Comparison of ENCODE assay signal across 27 cellular contexts in the genomic region with DNA sequence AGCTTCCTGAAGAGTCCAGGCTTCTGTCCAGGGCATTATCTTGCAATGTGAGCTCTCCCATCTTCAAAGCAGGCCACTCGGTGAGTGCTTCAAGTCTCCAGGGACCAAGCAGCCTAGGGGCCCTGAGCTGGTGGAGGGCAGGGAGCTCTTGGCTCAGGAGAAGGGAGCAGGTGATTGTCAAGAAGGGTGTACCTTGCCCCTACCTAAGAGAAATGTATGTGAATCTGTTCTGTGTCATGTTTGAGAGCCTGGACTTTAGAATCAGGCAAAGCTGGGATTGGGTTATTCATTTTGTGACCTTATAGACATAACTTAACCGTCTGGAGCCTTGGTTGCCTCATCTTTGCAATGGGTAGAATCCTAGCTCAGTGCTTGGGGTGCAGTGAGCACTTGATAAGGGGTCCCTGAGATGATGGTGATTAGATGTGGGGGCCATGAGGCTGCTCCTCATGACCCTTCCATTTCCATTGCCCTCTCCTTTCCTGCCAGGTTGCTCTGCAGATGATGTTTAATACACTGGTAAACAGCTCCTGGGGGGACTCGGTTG. TPM values are rescaled to one million over a fixed set of nuclear protein-coding genes. Genes with fewer than 3 reads are reported as not detected.
DNase-seq lines count a peak whose midpoint lies in the region; ATAC-seq and TF ChIP-seq lines count a peak whose summit lies in the region.
"Had no signal": no experiment of that assay in that cellular context is flagged by ENCODE, and none has a peak within 500 bp of the region (broad histone marks: within the 10 kb centered on the region; RNA-seq: fewer than 3 reads in every experiment).

No MANE protein-coding gene starts in this region.

- BruUV-seq in PC-9 (replicated peaks; lab: Mats Ljungman, UMichigan), result no TSS peak

- ATAC-seq in T-cell (replicated peaks in 1 of 4), result no peak
- ATAC-seq in naive thymus-derived CD8-positive, alpha-beta T cell, result no peak
- ATAC-seq: esophagus mucosa, foreskin keratinocyte had no signal

- DNase-seq in activated CD4-positive, alpha-beta memory T cell treated with anti-CD3 and anti-CD28 coated beads for 36 hours, result no peak
- DNase-seq in activated CD4-positive, alpha-beta memory T cell treated with anti-CD3 and anti-CD28 coated beads, Interleukin-2, amount 10 ng/mL, durations not matched to agents 7 days and 5 days, result no peak
- DNase-seq in T-cell, result no peak
- no peak for DNase-seq in naive thymus-derived CD8-positive, alpha-beta T cell
- DNase-seq in PC-9, result no peak
- no peak for DNase-seq in ACHN
- DNase-seq: activated effector memory CD4-positive, alpha-beta T cell treated with Interleukin-2 at 50 U/mL for 16 hours; Calu3; DND-41; foreskin keratinocyte; GM23248; IMR-90; mesenchymal stem cell; NCI-H1092 treated with DMSO at 0.1 percent for 48 hours; NCI-H2029; NCI-H2227 treated with DMSO at 0.1 percent for 48 hours; NCI-H774; occipital lobe; stimulated activated CD4-positive, alpha-beta T cell treated with anti-CD3 and anti-CD28 coated beads, Interleukin-2, amount 100 ng/mL, for 24 hours had no signal

- H3K27ac Mint-ChIP-seq in activated CD4-positive, alpha-beta memory T cell treated with anti-CD3 and anti-CD28 coated beads for 36 hours, result peak overlapping the region; percentile 49
- no peak overlapping the region for H3K27ac Mint-ChIP-seq in activated CD4-positive, alpha-beta memory T cell treated with anti-CD3 and anti-CD28 coated beads, Interleukin-2, amount 10 ng/mL, durations not matched to agents 7 days and 5 days
- H3K27ac Mint-ChIP-seq in T-cell, result peak overlapping the region; percentile 59 to 71
- H3K27ac Mint-ChIP-seq in naive thymus-derived CD8-positive, alpha-beta T cell, result peak overlapping the region; percentile 38 to 85 (median 60)
- H3K27ac Mint-ChIP-seq: T-helper 1 cell treated with Interleukin-12 subunit alpha and Interleukin-12 subunit beta and Interleukin-4 antibody, amounts not matched to agents 30 μg/mL and 1 μg/mL, for 36 hours had no signal

- H3K36me3 ChIP-seq in PC-9 (ENCODE audit: low read depth), result no peaks in the 10 kb centered on the region

- peaks cover 55% of the 10 kb centered on the region for H3K36me3 Mint-ChIP-seq in activated CD4-positive, alpha-beta memory T cell treated with anti-CD3 and anti-CD28 coated beads for 36 hours
- H3K36me3 Mint-ChIP-seq in activated CD4-positive, alpha-beta memory T cell treated with anti-CD3 and anti-CD28 coated beads, Interleukin-2, amount 10 ng/mL, durations not matched to agents 7 days and 5 days (ENCODE audit: low read depth), result peaks cover 69% of the 10 kb centered on the region
- H3K36me3 Mint-ChIP-seq in T-cell, result peaks cover 54% of the 10 kb centered on the region
- H3K36me3 Mint-ChIP-seq in naive thymus-derived CD8-positive, alpha-beta T cell, result peaks cover 0 to 98% (median 24%) of the 10 kb centered on the region in 3 donors

- CTCF ChIA-PET in activated CD4-positive, alpha-beta memory T cell treated with anti-CD3 and anti-CD28 coated beads for 36 hours (lab: Charles Lee), result interaction anchor here (0.6 to 4.2 kb wide), 6 partner anchors 61 to 105 kb away, joined by 3 to 11 read pairs (median 6); a partner anchor contains a TSS
- CTCF ChIA-PET in activated CD4-positive, alpha-beta memory T cell treated with anti-CD3 and anti-CD28 coated beads, Interleukin-2, amount 10 ng/mL, durations not matched to agents 7 days and 5 days (lab: Charles Lee), result interaction anchor here (0.6 to 1.9 kb wide), 6 partner anchors 8 to 105 kb away, joined by 3 to 8 read pairs (median 3); a partner anchor contains a TSS
- CTCF ChIA-PET in T-cell (lab: Charles Lee), result interaction anchor here (0.6 to 1.1 kb wide), 2 partner anchors 14 to 1935 kb away, joined by 3 to 4 read pairs; no protein-coding TSS in a partner anchor
- CTCF ChIA-PET in PC-9 (lab: Charles Lee), result interaction anchor here (0.5 kb wide), 1 partner anchor 899 kb away, joined by 10 read pairs; no protein-coding TSS in a partner anchor

- POLR2A ChIA-PET in activated CD4-positive, alpha-beta memory T cell treated with anti-CD3 and anti-CD28 coated beads for 36 hours (lab: Charles Lee), result no interaction called here
- POLR2A ChIA-PET in activated CD4-positive, alpha-beta memory T cell treated with anti-CD3 and anti-CD28 coated beads, Interleukin-2, amount 10 ng/mL, durations not matched to agents 7 days and 5 days (lab: Charles Lee), result interaction anchor here (0.6 to 7.6 kb wide), 13 partner anchors 8 to 100 kb away, joined by 3 to 78 read pairs (median 5); a partner anchor contains a TSS
- POLR2A ChIA-PET in T-cell (lab: Charles Lee), result no interaction called here
- POLR2A ChIA-PET in naive thymus-derived CD8-positive, alpha-beta T cell (lab: Charles Lee), result interaction anchor here (1.6 kb wide), 1 partner anchor 12 kb away, joined by 6 read pairs; no protein-coding TSS in a partner anchor
- POLR2A ChIA-PET in PC-9 (lab: Charles Lee; ENCODE audit: unreplicated experiment), result interaction anchor here (0.5 kb wide), 1 partner anchor 64 kb away, joined by 4 read pairs; no protein-coding TSS in a partner anchor

- peaks cover 2% of the 10 kb centered on the region for H3K4me1 Mint-ChIP-seq in activated CD4-positive, alpha-beta memory T cell treated with anti-CD3 and anti-CD28 coated beads for 36 hours (ENCODE audit: low read depth)
- H3K4me1 Mint-ChIP-seq in activated CD4-positive, alpha-beta memory T cell treated with anti-CD3 and anti-CD28 coated beads, Interleukin-2, amount 10 ng/mL, durations not matched to agents 7 days and 5 days, result peaks cover 11% of the 10 kb centered on the region
- peaks cover 4 to 10% (median 6%) of the 10 kb centered on the region in 3 donors for H3K4me1 Mint-ChIP-seq in T-cell
- H3K4me1 Mint-ChIP-seq in naive thymus-derived CD8-positive, alpha-beta T cell, result peaks cover 0 to 9% (median 6%) of the 10 kb centered on the region in 4 donors

- TF ChIP-seq CTCF in PC-9 (conservative IDR thresholded peaks at IDR 0.05), result no peak

- H3K27ac ChIP-seq in PC-9, result no peak overlapping the region
- H3K27ac ChIP-seq: coronary artery, foreskin keratinocyte, GM23248, RWPE1 had no signal

- intact Hi-C loops in activated CD4-positive, alpha-beta memory T cell treated with anti-CD3 and anti-CD28 coated beads for 36 hours (cut with micrococcal nuclease), result no loop called here
- intact Hi-C loops in PC-9 (cut with micrococcal nuclease; ENCODE audit: unreplicated experiment), result no loop called here

- H3K27me3 Mint-ChIP-seq in activated CD4-positive, alpha-beta memory T cell treated with anti-CD3 and anti-CD28 coated beads for 36 hours, result no peaks in the 10 kb centered on the region
- H3K27me3 Mint-ChIP-seq in activated CD4-positive, alpha-beta memory T cell treated with anti-CD3 and anti-CD28 coated beads, Interleukin-2, amount 10 ng/mL, durations not matched to agents 7 days and 5 days, result no peaks in the 10 kb centered on the region
- H3K27me3 Mint-ChIP-seq in T-cell, result no peaks in the 10 kb centered on the region
- H3K27me3 Mint-ChIP-seq in naive thymus-derived CD8-positive, alpha-beta T cell, result no peaks in the 10 kb centered on the region

- no peaks in the 10 kb centered on the region for H3K4me1 ChIP-seq in PC-9 (replicated peaks; ENCODE audit: insufficient read depth)
- H3K4me1 ChIP-seq: foreskin keratinocyte had no signal

- H3K79me2 ChIP-seq in PC-9 (ENCODE audit: low read depth), result no peaks in the 10 kb centered on the region

- H3K4me3 ChIP-seq in PC-9, result no peak overlapping the region
- H3K4me3 ChIP-seq: coronary artery, GM23248, smooth muscle cell had no signal

- no peaks in the 10 kb centered on the region for H3F3A ChIP-seq in PC-9 (ENCODE audit: insufficient read depth, low read depth)

- no peak overlapping the region for H3K4me2 ChIP-seq in PC-9
- H3K4me2 ChIP-seq: smooth muscle cell had no signal

- H3K9me3 ChIP-seq in PC-9 (ENCODE audit: insufficient read depth, low read depth), result no peaks in the 10 kb centered on the region

- in situ Hi-C loops in ACHN (cut with HindIII; ENCODE audit: low pct_ligation_motif_present, low pct_unique_long_range_greater_than_20kb, low sequenced_read_pairs), result no loop called here

- H4K20me1 ChIP-seq in PC-9 (ENCODE audit: insufficient read depth), result no peaks in the 10 kb centered on the region

- no peaks in the 10 kb centered on the region for H3K27me3 ChIP-seq in PC-9 (ENCODE audit: insufficient read depth, low read depth)

- H2AFZ ChIP-seq in PC-9, result no peak overlapping the region
- H2AFZ ChIP-seq: GM23248 had no signal

- H3K9me2 ChIP-seq in PC-9 (ENCODE audit: insufficient read depth), result no peaks in the 10 kb centered on the region

- H3K9me3 Mint-ChIP-seq in activated CD4-positive, alpha-beta memory T cell treated with anti-CD3 and anti-CD28 coated beads for 36 hours, result no peaks in the 10 kb centered on the region
- H3K9me3 Mint-ChIP-seq in activated CD4-positive, alpha-beta memory T cell treated with anti-CD3 and anti-CD28 coated beads, Interleukin-2, amount 10 ng/mL, durations not matched to agents 7 days and 5 days, result no peaks in the 10 kb centered on the region
- no peaks in the 10 kb centered on the region for H3K9me3 Mint-ChIP-seq in T-cell
- no peaks in the 10 kb centered on the region for H3K9me3 Mint-ChIP-seq in naive thymus-derived CD8-positive, alpha-beta T cell
- H3K9me3 Mint-ChIP-seq: T-helper 1 cell treated with Interleukin-12 subunit alpha and Interleukin-12 subunit beta and Interleukin-4 antibody, amounts not matched to agents 30 μg/mL and 1 μg/mL, for 36 hours had no signal

- no peak overlapping the region for H3K4me3 Mint-ChIP-seq in activated CD4-positive, alpha-beta memory T cell treated with anti-CD3 and anti-CD28 coated beads for 36 hours
- no peak overlapping the region for H3K4me3 Mint-ChIP-seq in activated CD4-positive, alpha-beta memory T cell treated with anti-CD3 and anti-CD28 coated beads, Interleukin-2, amount 10 ng/mL, durations not matched to agents 7 days and 5 days
- no peak overlapping the region for H3K4me3 Mint-ChIP-seq in T-cell
- H3K4me3 Mint-ChIP-seq in naive thymus-derived CD8-positive, alpha-beta T cell, result no peak overlapping the region
- H3K4me3 Mint-ChIP-seq: T-helper 1 cell treated with Interleukin-12 subunit alpha and Interleukin-12 subunit beta and Interleukin-4 antibody, amounts not matched to agents 30 μg/mL and 1 μg/mL, for 36 hours had no signal

RNA-seq across cellular contexts. Expression of a gene that starts 15.9 kb away (rescaled TPM):
- 10 to 100 TPM; 14.2 to 14.3 TPM for total RNA-seq in activated CD4-positive, alpha-beta memory T cell treated with anti-CD3 and anti-CD28 coated beads for 36 hours
- total RNA-seq in activated CD4-positive, alpha-beta memory T cell treated with anti-CD3 and anti-CD28 coated beads, Interleukin-2, amount 10 ng/mL, durations not matched to agents 7 days and 5 days, result 1 to 10 TPM; 5.9 to 6.0 TPM
- total RNA-seq in T-cell, result 1 to 10 TPM; 5.0 to 8.3 (median 7.2) TPM
- 1 to 10 TPM; 8.3 to 8.5 TPM for total RNA-seq in naive thymus-derived CD8-positive, alpha-beta T cell
- 1 to 10 TPM; 1.1 to 2.1 (median 1.5) TPM for polyA plus RNA-seq in naive thymus-derived CD8-positive, alpha-beta T cell
- 64.2 and 68.4 TPM in 2 replicates for total RNA-seq in PC-9 (2021)

RNA-seq across cellular contexts. Expression of a gene that starts 24.2 kb away (rescaled TPM):
- total RNA-seq in activated CD4-positive, alpha-beta memory T cell treated with anti-CD3 and anti-CD28 coated beads for 36 hours, result 1 to 10 TPM; 7.2 to 7.6 TPM
- 10 to 100 TPM; 10.6 to 10.7 TPM for total RNA-seq in activated CD4-positive, alpha-beta memory T cell treated with anti-CD3 and anti-CD28 coated beads, Interleukin-2, amount 10 ng/mL, durations not matched to agents 7 days and 5 days
- 10 to 100 TPM in 3 of 5 donors, 1 to 10 TPM in 2; 6.8 to 17.4 (median 14.2) TPM for total RNA-seq in T-cell
- total RNA-seq in naive thymus-derived CD8-positive, alpha-beta T cell, result 10 to 100 TPM; 21.8 to 21.9 TPM
- 10 to 100 TPM in 2 of 3 donors, 1 to 10 TPM in 1; 9.5 to 12.0 (median 11.4) TPM for polyA plus RNA-seq in naive thymus-derived CD8-positive, alpha-beta T cell
- 14.5 and 17.9 TPM in 2 replicates for total RNA-seq in PC-9 (2021)

RNA-seq across cellular contexts. Expression of a gene that starts 37.9 kb away (rescaled TPM):
- total RNA-seq in activated CD4-positive, alpha-beta memory T cell treated with anti-CD3 and anti-CD28 coated beads for 36 hours, result 100 to 1,000 TPM; 218 to 226 TPM
- total RNA-seq in activated CD4-positive, alpha-beta memory T cell treated with anti-CD3 and anti-CD28 coated beads, Interleukin-2, amount 10 ng/mL, durations not matched to agents 7 days and 5 days, result 100 to 1,000 TPM; 583 to 586 TPM
- total RNA-seq in T-cell, result 100 to 1,000 TPM; 322 to 640 (median 518) TPM
- 100 to 1,000 TPM; 334 to 339 TPM for total RNA-seq in naive thymus-derived CD8-positive, alpha-beta T cell
- 100 to 1,000 TPM; 121 to 157 (median 124) TPM for polyA plus RNA-seq in naive thymus-derived CD8-positive, alpha-beta T cell
- total RNA-seq in PC-9 (2021), result 0.50 TPM in 1 of 2 replicates, not detected in the other
- total RNA-seq: A673, bronchial epithelial cell, Calu3, foreskin keratinocyte, IMR-90, myocyte, smooth muscle cell had no signal
- polyA plus RNA-seq: foreskin keratinocyte, GM23248, IMR-90, smooth muscle cell had no signal

RNA-seq across cellular contexts. Expression of a gene that starts 47.7 kb away (rescaled TPM):
- 10 to 100 TPM; 13.7 to 14.2 TPM for total RNA-seq in activated CD4-positive, alpha-beta memory T cell treated with anti-CD3 and anti-CD28 coated beads for 36 hours
- total RNA-seq in activated CD4-positive, alpha-beta memory T cell treated with anti-CD3 and anti-CD28 coated beads, Interleukin-2, amount 10 ng/mL, durations not matched to agents 7 days and 5 days, result 10 to 100 TPM; 16.0 to 16.8 TPM
- total RNA-seq in T-cell, result 10 to 100 TPM; 14.9 to 33.9 (median 27.3) TPM
- 10 to 100 TPM; 18.8 to 19.3 TPM for total RNA-seq in naive thymus-derived CD8-positive, alpha-beta T cell
- 1 to 10 TPM; 3.6 to 6.5 (median 4.0) TPM for polyA plus RNA-seq in naive thymus-derived CD8-positive, alpha-beta T cell
- total RNA-seq in PC-9 (2021), result 12.3 and 12.4 TPM in 2 replicates

Comparison
In these comparisons a context has a peak if more than half of its experiments do, and no peak if none do; other contexts are left out.
1. POLR2A ChIA-PET loops: an anchor here in activated CD4-positive, alpha-beta memory T cell treated with anti-CD3 and anti-CD28 coated beads, Interleukin-2, amount 10 ng/mL, durations not matched to agents 7 days and 5 days (0.6 to 7.6 kb wide), naive thymus-derived CD8-positive, alpha-beta T cell (1.6 kb wide) and PC-9 (0.5 kb wide); none called in activated CD4-positive, alpha-beta memory T cell treated with anti-CD3 and anti-CD28 coated beads for 36 hours and T-cell.
2. RNA of a gene that starts 37.9 kb away (total RNA-seq): 583 to 586 TPM in activated CD4-positive, alpha-beta memory T cell treated with anti-CD3 and anti-CD28 coated beads, Interleukin-2, amount 10 ng/mL, durations not matched to agents 7 days and 5 days, 322 to 640 TPM in T-cell, 334 to 339 TPM in naive thymus-derived CD8-positive, alpha-beta T cell and 218 to 226 TPM in activated CD4-positive, alpha-beta memory T cell treated with anti-CD3 and anti-CD28 coated beads for 36 hours; 0.50 TPM in PC-9; every median in the first group is over 100 times any median in the second.